In genomic region chr18:26394047-26394654, GRCh38 we compare ENCODE assay signal across 25 cellular contexts.
"Had no signal": no experiment of that assay in that cellular context is flagged by ENCODE, and none has a peak within 500 bp of the region (broad histone marks: within the 10 kb centered on the region; RNA-seq: fewer than 3 reads in every experiment).

No MANE protein-coding gene starts in this region.

- H3K27me3 ChIP-seq: neural progenitor cell, neutrophil, right atrium auricular region, suprapubic skin, tibial artery, upper lobe of right lung had no signal

- H3K4me2 ChIP-seq: neural progenitor cell had no signal

- H3K36me3 ChIP-seq: left ventricle myocardium inferior, neural progenitor cell, neutrophil, right atrium auricular region, thoracic aorta, upper lobe of right lung had no signal

- H3K27ac ChIP-seq: left ventricle myocardium inferior, neural progenitor cell, neutrophil, parathyroid adenoma, right atrium auricular region, skin epidermis, suprapubic skin, thoracic aorta, tibial artery, upper lobe of right lung had no signal

- H3K4me1 ChIP-seq: left ventricle myocardium inferior, neural progenitor cell, parathyroid adenoma, right atrium auricular region, suprapubic skin, tibial artery, upper lobe of right lung had no signal

- H3K79me2 ChIP-seq: parathyroid adenoma had no signal

- ATAC-seq: natural killer cell; sciatic nerve; stimulated activated naive B cell treated with anti-CD40 and anti-IgM and Interleukin-4, amounts not matched to agents 10 μg/mL and 1 μg/mL and 100 μg/mL, for 72 hours; upper lobe of right lung had no signal

- H3K9ac ChIP-seq: neural progenitor cell, parathyroid adenoma had no signal

- H3K9me3 ChIP-seq: left ventricle myocardium inferior, neutrophil, right atrium auricular region, suprapubic skin, thoracic aorta, tibial artery, upper lobe of right lung had no signal

- H3K4me3 ChIP-seq: left ventricle myocardium inferior, lung, neural progenitor cell, right atrium auricular region, skin epidermis, suprapubic skin, thoracic aorta, tibial artery, upper lobe of right lung had no signal

- FAIRE-seq: urothelium cell line had no signal

- DNase-seq: islet precursor cell; left ventricle myocardium inferior; mesendoderm; naive B cell; natural killer cell; nephron progenitor cell; occipital lobe; stimulated activated CD4-positive, alpha-beta T cell treated with anti-CD3 and anti-CD28 coated beads, Interleukin-12 subunit alpha, Interleukin-12 subunit beta, amount 100 ng/mL, for 4 hours; stimulated activated CD4-positive, alpha-beta T cell treated with anti-CD3 and anti-CD28 coated beads, Interleukin-15, amount 100 ng/mL, for 24 hours; stimulated activated CD4-positive, alpha-beta T cell treated with anti-CD3 and anti-CD28 coated beads, Interleukin-2, amount 100 ng/mL, for 24 hours; stimulated activated CD4-positive, alpha-beta T cell treated with anti-CD3 and anti-CD28 coated beads, Interleukin-4, amount 100 ng/mL, for 1 hour; stimulated activated naive B cell treated with anti-CD40 and anti-IgM and Interleukin-4, amounts not matched to agents 10 μg/mL and 1 μg/mL and 100 μg/mL, for 72 hours; tibial artery; trophoblast cell; upper lobe of right lung had no signal

- H2AFZ ChIP-seq: neural progenitor cell, parathyroid adenoma had no signal
